7 cellular contexts compared by ENCODE assay signal in genomic region chr6:27863962-27864905, GRCh38. TPM values are rescaled to one million over a fixed set of nuclear protein-coding genes. Genes with fewer than 3 reads are reported as not detected.
DNase-seq lines count a peak whose midpoint lies in the region; ATAC-seq and TF ChIP-seq lines count a peak whose summit lies in the region.

No MANE protein-coding gene starts in this region.

- no peak overlapping the region for H2AFZ ChIP-seq in GM23338

- H4K20me1 ChIP-seq in GM23338 (replicated peaks; ENCODE audit: insufficient read depth): no peaks in the 10 kb centered on the region

- no peak overlapping the region for H3K4me2 ChIP-seq in GM23338

- H3K4me1 Mint-ChIP-seq in GM23338 (peaks cover 15% of the 10 kb centered on the region), activated B cell treated with CpG ODN at 0.5 μM for 24 hours (peaks cover 48% of the 10 kb centered on the region)

- no peaks in the 10 kb centered on the region for H3K79me2 ChIP-seq in GM23338 (replicated peaks; ENCODE audit: insufficient read depth)

- H3K27ac Mint-ChIP-seq in GM23338 (peak overlapping the region; percentile 100), activated B cell treated with CpG ODN at 0.5 μM for 24 hours (peak overlapping the region; percentile 99)

- TF ChIP-seq CTCF in GM23338 (conservative IDR thresholded peaks at IDR 0.05; ENCODE audit: low read depth in 2 of 2) (no peak), activated B cell treated with CpG ODN at 0.5 μM for 24 hours (IDR thresholded peaks at IDR 0.05) (no peak)

- POLR2A ChIA-PET in activated B cell treated with CpG ODN at 0.5 μM for 24 hours (lab: Charles Lee): interaction anchor here (0.5 to 16.6 kb wide), 54 partner anchors 9 to 1885 kb away, joined by 3 to 1167 read pairs (median 9); partner anchors contain the start of gene ZSCAN26

- peaks cover 30% of the 10 kb centered on the region for H3K9me3 Mint-ChIP-seq in GM23338
- no peaks in the 10 kb centered on the region for H3K9me3 Mint-ChIP-seq in activated B cell treated with CpG ODN at 0.5 μM for 24 hours

- no peak overlapping the region for H3K27ac ChIP-seq in GM23338 (ENCODE audit: low read depth)

- H3K36me3 Mint-ChIP-seq in GM23338 (ENCODE audit: low read depth) (peaks cover 14% of the 10 kb centered on the region), activated B cell treated with CpG ODN at 0.5 μM for 24 hours (ENCODE audit: low read depth) (peaks cover 7% of the 10 kb centered on the region)

- H3K4me3 Mint-ChIP-seq in GM23338 (peak overlapping the region; percentile 97), activated B cell treated with CpG ODN at 0.5 μM for 24 hours (peak overlapping the region; percentile 98)

- CTCF ChIA-PET in activated B cell treated with CpG ODN at 0.5 μM for 24 hours (lab: Charles Lee): interaction anchor here (0.7 to 6.5 kb wide), 4 partner anchors 8 to 686 kb away, joined by 3 to 42 read pairs (median 8); a partner anchor contains a TSS

- H3F3A ChIP-seq in GM23338 (replicated peaks; ENCODE audit: low read depth): peaks cover 11% of the 10 kb centered on the region

- intact Hi-C loops in activated B cell treated with CpG ODN at 0.5 μM for 24 hours (cut with micrococcal nuclease): loop anchor here (10.0 kb wide), 1 partner anchor 1269 kb away; the partner anchor contains the start of gene ABT1
- intact Hi-C loops in sciatic nerve (cut with DNase I): no loop called here

- TF ChIP-seq POLR2A in GM18505 (IDR thresholded peaks at IDR 0.05; ENCODE audit: borderline replicate concordance, extremely low read depth, insufficient read depth, insufficient read length): no peak

- H3K27me3 Mint-ChIP-seq in GM23338 (ENCODE audit: insufficient read depth, low read depth, poor library complexity): peaks cover 32% of the 10 kb centered on the region
- H3K27me3 Mint-ChIP-seq in activated B cell treated with CpG ODN at 0.5 μM for 24 hours: no peaks in the 10 kb centered on the region

- H3K4me3 ChIP-seq in GM23338: no peak overlapping the region

- H3K4me1 ChIP-seq in GM23338 (ENCODE audit: insufficient read depth): 0 out of 2 replicates have a peak, but pooled peaks cover 3% of the 10 kb centered on the region

- no peaks in the 10 kb centered on the region for H3K27me3 ChIP-seq in GM23338 (ENCODE audit: insufficient read depth)

- DNase-seq in GM23338 (ENCODE audit: low spot score): no peak
- peak; percentile 31 for DNase-seq in activated B cell treated with CpG ODN at 0.5 μM for 24 hours
- peak; percentile 27 for DNase-seq in fibroblast of peridontal ligament (ENCODE audit: extremely low read depth)
- no peak for DNase-seq in sciatic nerve (ENCODE audit: low spot score)
- DNase-seq in NCI-H2081 (lab: John Stamatoyannopoulos, UW): no peak

- H3K36me3 ChIP-seq in GM23338 (ENCODE audit: insufficient read depth): no peaks in the 10 kb centered on the region

- peaks cover 5% of the 10 kb centered on the region; the same call in 1 of the 2 replicates for H3K9me2 ChIP-seq in GM23338 (ENCODE audit: insufficient read depth)

- ATAC-seq in GM23338 (no peak), activated B cell treated with CpG ODN at 0.5 μM for 24 hours (ENCODE audit: low read depth) (no peak), sciatic nerve (peak; percentile 13), HG02870 (IDR thresholded peaks at IDR 0.05; ENCODE audit: unreplicated experiment) (no peak), GM18505 (IDR thresholded peaks at IDR 0.05; ENCODE audit: unreplicated experiment) (no peak)

TF ChIP-seq in GM23338, 12 proteins besides CTCF, POLR2A, EP300 and RAD21:
- no peak for TF ChIP-seq POLR2AphosphoS5 (IDR thresholded peaks at IDR 0.05; ENCODE audit: low read depth)
- no peak for TF ChIP-seq CREB1 (CRISPR knock-in tag; IDR thresholded peaks at IDR 0.05; ENCODE audit: low read depth)
- no peak for TF ChIP-seq ZNF331 (CRISPR knock-in tag; IDR thresholded peaks at IDR 0.05; ENCODE audit: low read depth)
- no peak for TF ChIP-seq EZH2phosphoT487 (IDR thresholded peaks at IDR 0.05; ENCODE audit: unreplicated experiment)
- TF ChIP-seq ETS1 (IDR thresholded peaks at IDR 0.05): no peak
- TF ChIP-seq EZH2 (IDR thresholded peaks at IDR 0.05; ENCODE audit: low read depth, unreplicated experiment): no peak
- TF ChIP-seq REST (IDR thresholded peaks at IDR 0.05; ENCODE audit: unreplicated experiment): no peak
- TF ChIP-seq NANOG (IDR thresholded peaks at IDR 0.05; ENCODE audit: borderline replicate concordance): no peak
- no peak for TF ChIP-seq ZNF114 (CRISPR knock-in tag; IDR thresholded peaks at IDR 0.05)
TF ChIP-seq in GM23338: peak in this region for 0.

RNA-seq across cellular contexts. Expression of gene OR2B2, which starts 48.0 kb away (rescaled TPM):
- total RNA-seq in GM23338 (2014; rRNA removed; shearing (Covaris generic)): 0.38 TPM in 1 of 2 replicates, not detected in the other
- polyA plus RNA-seq in GM23338 (2016; fragmentation: Nextera tagmentation; extraction: Ambion mirVana): not detected in 2 replicates
- total RNA-seq in activated B cell treated with CpG ODN at 0.5 μM for 24 hours (not detected in 2 replicates), sciatic nerve (not detected)

Comparison
In these comparisons a context has a peak if more than half of its experiments do, and no peak if none do; other contexts are left out.
1. DNase-seq: peak in activated B cell treated with CpG ODN at 0.5 μM for 24 hours (single experiment) and fibroblast of peridontal ligament (single experiment); none in GM23338 (single experiment), sciatic nerve (single experiment) and NCI-H2081 (0 of 2).